28 cellular contexts compared by ENCODE assay signal in the genomic region with DNA sequence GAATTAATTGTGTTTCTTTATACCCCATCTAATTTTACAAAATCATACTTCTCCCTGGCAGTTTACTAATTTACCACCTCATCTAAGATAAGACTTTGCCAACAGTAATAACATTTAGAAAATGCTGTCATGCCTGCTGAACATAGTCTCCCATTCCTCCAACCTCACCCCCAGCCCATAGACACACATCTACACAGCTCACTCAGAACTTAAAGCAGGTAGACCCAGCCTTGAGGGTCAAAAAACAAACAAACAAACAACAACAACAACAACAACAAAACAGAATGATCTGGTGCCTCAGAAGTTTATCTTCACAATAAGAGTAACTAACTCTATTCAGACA.
"Had no signal": no experiment of that assay in that cellular context is flagged by ENCODE, and none has a peak within 500 bp of the region (broad histone marks: within the 10 kb centered on the region; RNA-seq: fewer than 3 reads in every experiment).

No MANE protein-coding gene starts in this region.

- H3K36me3 ChIP-seq: ascending aorta, brain microvascular endothelial cell, gastrocnemius medialis, left ventricle myocardium inferior, pancreas, suprapubic skin, tibial artery had no signal

- H3K4me1 Mint-ChIP-seq: activated CD4-positive, alpha-beta memory T cell treated with anti-CD3 and anti-CD28 coated beads, Interleukin-2, amount 10 ng/mL, durations not matched to agents 7 days and 5 days; naive thymus-derived CD4-positive, alpha-beta T cell; neural crest cell; stimulated activated naive B cell treated with anti-CD40 and anti-IgM and Interleukin-4, amounts not matched to agents 10 μg/mL and 1 μg/mL and 100 μg/mL, for 72 hours had no signal

- H3K4me3 ChIP-seq: ascending aorta, coronary artery, dorsolateral prefrontal cortex, gastrocnemius medialis, left ventricle myocardium inferior, pancreas, psoas muscle, suprapubic skin, tibial artery had no signal

- H3K4me3 Mint-ChIP-seq: activated CD4-positive, alpha-beta memory T cell treated with anti-CD3 and anti-CD28 coated beads, Interleukin-2, amount 10 ng/mL, durations not matched to agents 7 days and 5 days; activated naive CD8-positive, alpha-beta T cell; activated T-cell treated with anti-CD3 and anti-CD28 coated beads, Interleukin-2, amount 50 U/mL, for 24 hours; naive thymus-derived CD4-positive, alpha-beta T cell; neural crest cell; stimulated activated naive B cell treated with anti-CD40 and anti-IgM and Interleukin-4, amounts not matched to agents 10 μg/mL and 1 μg/mL and 100 μg/mL, for 72 hours; T-helper 1 cell treated with Interleukin-12 subunit alpha and Interleukin-12 subunit beta and Interleukin-4 antibody, amounts not matched to agents 30 μg/mL and 1 μg/mL, for 36 hours had no signal

- H3K4me1 ChIP-seq: ascending aorta, gastrocnemius medialis, left ventricle myocardium inferior, pancreas, psoas muscle, suprapubic skin, tibial artery had no signal

- H3K36me3 Mint-ChIP-seq: activated naive CD8-positive, alpha-beta T cell; naive thymus-derived CD4-positive, alpha-beta T cell; stimulated activated naive B cell treated with anti-CD40 and anti-IgM and Interleukin-4, amounts not matched to agents 10 μg/mL and 1 μg/mL and 100 μg/mL, for 72 hours had no signal

- H3K9me3 Mint-ChIP-seq: activated CD4-positive, alpha-beta memory T cell treated with anti-CD3 and anti-CD28 coated beads, Interleukin-2, amount 10 ng/mL, durations not matched to agents 7 days and 5 days; activated T-cell treated with anti-CD3 and anti-CD28 coated beads, Interleukin-2, amount 50 U/mL, for 24 hours; neural crest cell; T-helper 1 cell treated with Interleukin-12 subunit alpha and Interleukin-12 subunit beta and Interleukin-4 antibody, amounts not matched to agents 30 μg/mL and 1 μg/mL, for 36 hours had no signal

- H3K9me3 ChIP-seq: ascending aorta, gastrocnemius medialis, left ventricle myocardium inferior, pancreas, psoas muscle, suprapubic skin, tibial artery had no signal

- H3K27ac Mint-ChIP-seq: activated CD4-positive, alpha-beta memory T cell treated with anti-CD3 and anti-CD28 coated beads, Interleukin-2, amount 10 ng/mL, durations not matched to agents 7 days and 5 days; activated naive CD8-positive, alpha-beta T cell; activated T-cell treated with anti-CD3 and anti-CD28 coated beads, Interleukin-2, amount 50 U/mL, for 24 hours; naive thymus-derived CD4-positive, alpha-beta T cell; stimulated activated naive B cell treated with anti-CD40 and anti-IgM and Interleukin-4, amounts not matched to agents 10 μg/mL and 1 μg/mL and 100 μg/mL, for 72 hours; T-helper 1 cell treated with Interleukin-12 subunit alpha and Interleukin-12 subunit beta and Interleukin-4 antibody, amounts not matched to agents 30 μg/mL and 1 μg/mL, for 36 hours had no signal

- H3K27ac ChIP-seq: ascending aorta, brain microvascular endothelial cell, coronary artery, dorsolateral prefrontal cortex, gastrocnemius medialis, left ventricle myocardium inferior, pancreas, psoas muscle, suprapubic skin, tibial artery, VCaP had no signal

- H3K27me3 Mint-ChIP-seq: activated CD4-positive, alpha-beta memory T cell treated with anti-CD3 and anti-CD28 coated beads, Interleukin-2, amount 10 ng/mL, durations not matched to agents 7 days and 5 days; activated naive CD8-positive, alpha-beta T cell; activated T-cell treated with anti-CD3 and anti-CD28 coated beads, Interleukin-2, amount 50 U/mL, for 24 hours; stimulated activated naive B cell treated with anti-CD40 and anti-IgM and Interleukin-4, amounts not matched to agents 10 μg/mL and 1 μg/mL and 100 μg/mL, for 72 hours had no signal

- ATAC-seq: gastrocnemius medialis; naive thymus-derived CD4-positive, alpha-beta T cell; pancreas; psoas muscle; stimulated activated naive B cell treated with anti-CD40 and anti-IgM and Interleukin-4, amounts not matched to agents 10 μg/mL and 1 μg/mL and 100 μg/mL, for 72 hours had no signal

- H3K27me3 ChIP-seq: ascending aorta, brain microvascular endothelial cell, dorsolateral prefrontal cortex, gastrocnemius medialis, pancreas, suprapubic skin, tibial artery had no signal

- DNase-seq: activated CD4-positive, alpha-beta memory T cell treated with anti-CD3 and anti-CD28 coated beads, Interleukin-2, amount 10 ng/mL, durations not matched to agents 7 days and 5 days; activated CD4-positive, alpha-beta T cell treated with anti-CD3 and anti-CD28 coated beads for 48 hours; activated CD8-positive, alpha-beta memory T cell treated with anti-CD3 and anti-CD28 coated beads, Interleukin-2, amount 50 U/mL, for 48 hours; activated naive CD4-positive, alpha-beta T cell treated with Interleukin-2 at 50 U/mL for 16 hours; activated T-cell treated with anti-CD3 and anti-CD28 coated beads, Interleukin-2, amount 50 U/mL, for 24 hours; dorsolateral prefrontal cortex; effector memory CD4-positive, alpha-beta T cell; gastrocnemius medialis; glutamatergic neuron; left ventricle myocardium inferior; midbrain; naive thymus-derived CD4-positive, alpha-beta T cell; nucleus accumbens; pancreas; psoas muscle; stimulated activated CD4-positive, alpha-beta T cell treated with anti-CD3 and anti-CD28 coated beads, Interleukin-15, amount 100 ng/mL, for 24 hours; stimulated activated CD4-positive, alpha-beta T cell treated with anti-CD3 and anti-CD28 coated beads, Interleukin-2, amount 100 ng/mL, for 24 hours; stimulated activated naive B cell treated with anti-CD40 and anti-IgM and Interleukin-4, amounts not matched to agents 10 μg/mL and 1 μg/mL and 100 μg/mL, for 72 hours; T-helper 9 cell; tibial artery had no signal
